In genomic region chr6:143754204-143754603, GRCh38 we compare ENCODE assay signal across 19 cellular contexts.
"Had no signal": no experiment of that assay in that cellular context is flagged by ENCODE, and none has a peak within 500 bp of the region (broad histone marks: within the 10 kb centered on the region; RNA-seq: fewer than 3 reads in every experiment).

No MANE protein-coding gene starts in this region.

- H3K4me3 Mint-ChIP-seq: activated naive CD4-positive, alpha-beta T cell treated with anti-CD3 and anti-CD28 coated beads, Interleukin-2, amount 50 U/mL, for 24 hours; activated T-cell treated with anti-CD3 and anti-CD28 coated beads, Interleukin-2, amount 50 U/mL, for 72 hours; natural killer cell had no signal

- H3K27ac ChIP-seq: esophagus squamous epithelium, neutrophil, pancreas, transverse colon, vagina, WERI-Rb-1 had no signal

- H3K27me3 ChIP-seq: esophagus squamous epithelium, neutrophil, pancreas, transverse colon, vagina had no signal

- H3K36me3 ChIP-seq: pancreas, transverse colon, vagina, WERI-Rb-1 had no signal

- H3K9me3 ChIP-seq: esophagus squamous epithelium, neutrophil, pancreas, transverse colon, vagina had no signal

- H3K27ac Mint-ChIP-seq: activated naive CD4-positive, alpha-beta T cell treated with anti-CD3 and anti-CD28 coated beads, Interleukin-2, amount 50 U/mL, for 24 hours; natural killer cell had no signal

- DNase-seq: activated CD4-positive, alpha-beta T cell treated with anti-CD3 and anti-CD28 coated beads, Interleukin-2, amount 50 U/mL, for 4 hours; activated effector memory CD4-positive, alpha-beta T cell treated with anti-CD3 and anti-CD28 coated beads, Interleukin-2, amount 50 U/mL, for 16 hours; activated T-cell treated with anti-CD3 and anti-CD28 coated beads, Interleukin-2, amount 50 U/mL, for 72 hours; dermis blood vessel endothelial cell; effector memory CD4-positive, alpha-beta T cell; esophagus squamous epithelium; foreskin melanocyte; glutamatergic neuron; kidney glomerular epithelial cell; mesendoderm; natural killer cell; pancreas; stimulated activated CD4-positive, alpha-beta T cell treated with anti-CD3 and anti-CD28 coated beads, Interleukin-2, amount 100 ng/mL, for 24 hours; stimulated activated naive CD8-positive, alpha-beta T cell treated with anti-CD3 and anti-CD28 coated beads, Interleukin-15, Interleukin-2, amounts not matched to agents 100 U/mL and 50 U/mL, for 24 hours; transverse colon; WERI-Rb-1 had no signal

- ATAC-seq: activated T-cell treated with anti-CD3 and anti-CD28 coated beads, Interleukin-2, amount 50 U/mL, for 72 hours; natural killer cell; stimulated activated naive CD8-positive, alpha-beta T cell treated with anti-CD3 and anti-CD28 coated beads, Interleukin-15, Interleukin-2, amounts not matched to agents 100 U/mL and 50 U/mL, for 24 hours had no signal

- H3K27me3 Mint-ChIP-seq: activated naive CD4-positive, alpha-beta T cell treated with anti-CD3 and anti-CD28 coated beads, Interleukin-2, amount 50 U/mL, for 24 hours had no signal

- H3K36me3 Mint-ChIP-seq: natural killer cell had no signal

- H3K4me3 ChIP-seq: esophagus squamous epithelium, pancreas, transverse colon, vagina had no signal

- H3K4me1 ChIP-seq: vagina had no signal

- H3K9me3 Mint-ChIP-seq: activated naive CD4-positive, alpha-beta T cell treated with anti-CD3 and anti-CD28 coated beads, Interleukin-2, amount 50 U/mL, for 24 hours; activated T-cell treated with anti-CD3 and anti-CD28 coated beads, Interleukin-2, amount 50 U/mL, for 72 hours; natural killer cell had no signal
